Comparison of ENCODE assay signal across 15 cellular contexts in the genomic region with DNA sequence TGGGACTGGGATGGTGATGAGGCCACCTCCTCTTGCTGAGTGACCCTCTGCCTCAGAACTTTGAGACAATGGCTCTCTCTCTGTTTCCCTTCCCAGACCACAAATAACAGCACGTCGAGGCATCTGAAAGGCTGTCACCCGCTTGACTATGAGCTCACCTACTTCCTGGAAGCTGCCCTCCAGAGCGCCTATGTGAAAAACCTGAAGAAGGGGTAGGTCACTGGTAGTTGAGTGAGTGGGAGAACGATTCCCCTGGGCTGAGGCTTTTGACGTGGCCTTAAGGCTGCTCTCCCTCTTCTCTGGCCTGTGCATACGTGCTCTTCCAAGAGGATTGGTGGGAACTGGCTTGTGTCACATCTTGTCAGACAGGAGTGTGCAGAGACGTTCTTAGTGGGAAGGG. TPM values are rescaled to one million over a fixed set of nuclear protein-coding genes. Genes with fewer than 3 reads are reported as not detected.
A peak's percentile ranks its signal among the peaks of the same experiment; 100 is the strongest.
DNase-seq lines count a peak whose midpoint lies in the region; ATAC-seq, FAIRE-seq and TF ChIP-seq lines count a peak whose summit lies in the region.
"Had no signal": no experiment of that assay in that cellular context is flagged by ENCODE, and none has a peak within 500 bp of the region (broad histone marks: within the 10 kb centered on the region; RNA-seq: fewer than 3 reads in every experiment).

No MANE protein-coding gene starts in this region.

- H3K4me3 ChIP-seq in skin epidermis, result no peak overlapping the region
- H3K4me3 ChIP-seq: hepatocyte, K562, mucosa of descending colon had no signal

- ATAC-seq in HG03108 (IDR thresholded peaks at IDR 0.05; ENCODE audit: unreplicated experiment), result peak; percentile 27
- ATAC-seq: K562 had no signal

- FAIRE-seq in GM12892 (lab: Jason Lieb, UNC), result no peak

- peak overlapping the region in 14 of 21 experiments; percentile 3 to 59 (median 36) for H3K27ac ChIP-seq in skin epidermis
- H3K27ac ChIP-seq: hepatocyte had no signal

- peak; percentile 36 for DNase-seq in GM12892 (ENCODE audit: insufficient read length)
- DNase-seq in activated T-cell treated with anti-CD3 and anti-CD28 coated beads, Interleukin-2, amount 50 U/mL, for 48 hours, result peak; percentile 45 to 53
- no peak for DNase-seq in DMS 273 treated with DMSO at 0.1 percent for 48 hours (lab: John Stamatoyannopoulos, UW)
- DNase-seq in NCI-H1436 (lab: John Stamatoyannopoulos, UW), result no peak
- DNase-seq in ecto neural progenitor cell (ENCODE audit: low spot score), result no peak
- DNase-seq: activated gamma-delta T cell treated with Interleukin-2 at 50 U/mL for 16 hours; DMS79; effector CD8-positive, alpha-beta T cell; mucosa of descending colon; NCI-H774; stimulated activated naive CD4-positive, alpha-beta T cell treated with Interleukin-2 at 50 U/mL for 16 hours had no signal

- TF ChIP-seq POLR2A in GM12892 (IDR thresholded peaks at IDR 0.05; ENCODE audit: low read depth, low read length), result no peak

RNA-seq across cellular contexts. Expression of a gene that starts 37.7 kb away (rescaled TPM):
- 16.0 TPM for polyA plus RNA-seq in GM12892 (2012; ENCODE audit: missing spikeins)

Comparison
In these comparisons a context has a peak if more than half of its experiments do, and no peak if none do; other contexts are left out.
1. DNase-seq: peak in GM12892 (single experiment) and activated T-cell treated with anti-CD3 and anti-CD28 coated beads, Interleukin-2, amount 50 U/mL, for 48 hours (2 of 2); none in DMS 273 treated with DMSO at 0.1 percent for 48 hours (single experiment), NCI-H1436 (single experiment) and ecto neural progenitor cell (single experiment).